ENCODE assay signal across 23 cellular contexts in genomic region chr21:44977616-44978340, GRCh38.
"Had no signal": no experiment of that assay in that cellular context is flagged by ENCODE, and none has a peak within 500 bp of the region (broad histone marks: within the 10 kb centered on the region; RNA-seq: fewer than 3 reads in every experiment).

No MANE protein-coding gene starts in this region.

- H3K36me3 ChIP-seq: cardiac muscle cell had no signal

- H3K4me1 ChIP-seq: body of pancreas, Peyer's patch had no signal

- ATAC-seq: activated naive CD4-positive, alpha-beta T cell treated with anti-CD3 and anti-CD28 coated beads, Interleukin-2, amount 50 U/mL, for 72 hours; activated naive CD8-positive, alpha-beta T cell treated with anti-CD3 and anti-CD28 coated beads, Interleukin-2, amount 50 U/mL, for 24 hours; activated T-cell treated with anti-CD3 and anti-CD28 coated beads, Interleukin-2, amount 50 U/mL, for 4 hours; body of pancreas had no signal

- H3K27ac ChIP-seq: ascending aorta, body of pancreas, cardiac muscle cell, Peyer's patch had no signal

- H3K4me3 ChIP-seq: ascending aorta, body of pancreas, cardiac muscle cell, Peyer's patch had no signal

- H3K27me3 ChIP-seq: ascending aorta, body of pancreas, cardiac muscle cell, Peyer's patch had no signal

- DNase-seq: activated B cell treated with CpG ODN at 0.5 μM for 24 hours; activated CD4-positive, alpha-beta memory T cell treated with anti-CD3 and anti-CD28 coated beads for 36 hours; activated CD4-positive, alpha-beta T cell treated with anti-CD3 and anti-CD28 coated beads for 1 hour; activated CD4-positive, alpha-beta T cell treated with anti-CD3 and anti-CD28 coated beads, Interleukin-2, amount 10 ng/mL, durations not matched to agents 24 days and 14 days; activated CD8-positive, alpha-beta memory T cell treated with anti-CD3 and anti-CD28 coated beads for 24 hours; activated effector memory CD4-positive, alpha-beta T cell treated with anti-CD3 and anti-CD28 coated beads, Interleukin-2, amount 50 U/mL, for 16 hours; activated naive CD4-positive, alpha-beta T cell treated with Interleukin-2 at 50 U/mL for 16 hours; activated naive CD8-positive, alpha-beta T cell treated with anti-CD3 and anti-CD28 coated beads, Interleukin-2, amount 50 U/mL, for 24 hours; activated T-cell treated with anti-CD3 and anti-CD28 coated beads, Interleukin-2, amount 50 U/mL, for 4 hours; amniotic stem cell; body of pancreas; Karpas-422; NCI-H1105 treated with DMSO at 0.1 percent for 48 hours; NCI-H1436 treated with DMSO at 0.1 percent for 48 hours; NCI-H187; NCI-H2081; NCI-H446; NCI-H524; Peyer's patch; SHP77 treated with DMSO at 0.1 percent for 48 hours had no signal

- H3K9me3 ChIP-seq: ascending aorta, body of pancreas, Peyer's patch had no signal
